Comparison of ENCODE assay signal across 11 cellular contexts in genomic region chr7:79455173-79455790, GRCh38. TPM values are rescaled to one million over a fixed set of nuclear protein-coding genes. Genes with fewer than 3 reads are reported as not detected.
DNase-seq lines count a peak whose midpoint lies in the region; ATAC-seq and TF ChIP-seq lines count a peak whose summit lies in the region.
"Had no signal": no experiment of that assay in that cellular context is flagged by ENCODE, and none has a peak within 500 bp of the region (broad histone marks: within the 10 kb centered on the region; RNA-seq: fewer than 3 reads in every experiment).

No MANE protein-coding gene starts in this region.

- TF ChIP-seq CTCF in AG04450 (IDR thresholded peaks at IDR 0.05; ENCODE audit: low read depth, low read length) (no peak), astrocyte of the cerebellum (IDR thresholded peaks at IDR 0.05; ENCODE audit: low read depth, low read length, missing control alignments) (no peak), psoas muscle (IDR thresholded peaks at IDR 0.05) (no peak)

- H3K27ac Mint-ChIP-seq in stimulated activated naive CD8-positive, alpha-beta T cell treated with anti-CD3 and anti-CD28 coated beads, Interleukin-15, amount 100 ng/mL, for 72 hours = no peak overlapping the region

- POLR2A ChIA-PET in AG04450 (lab: Yijun Ruan, JAX) = interaction anchor here (0.6 kb wide), 1 partner anchor 528 kb away, joined by 9 read pairs; no protein-coding TSS in a partner anchor

- H3K9me3 ChIP-seq in AG04450 (ENCODE audit: control insufficient read depth, insufficient read depth, low read length) (no peaks in the 10 kb centered on the region; the same call in 1 of the 2 replicates), psoas muscle (no peaks in the 10 kb centered on the region)

- H3K27me3 ChIP-seq in AG04450 (ENCODE audit: control insufficient read depth, insufficient read depth, low read length) = no peaks in the 10 kb centered on the region
- H3K27me3 ChIP-seq in psoas muscle (ENCODE audit: insufficient read depth in 3 of 3, low read length in 2 of 3) = peaks cover 0 to 10% (median 0%) of the 10 kb centered on the region in 3 donors

- H3K4me3 ChIP-seq in AG04450 (ENCODE audit: low read depth, low read length) (peak overlapping the region; percentile 80), astrocyte of the cerebellum (ENCODE audit: low read depth, low read length) (peak overlapping the region; percentile 59), psoas muscle (peak overlapping the region; percentile 70)

- no peaks in the 10 kb centered on the region for H3K36me3 ChIP-seq in psoas muscle (ENCODE audit: insufficient read depth in 1 of 2, low read depth in 1 of 2)

- WGBS in psoas muscle, 3 donors = 64 to 81% (median 65%) methylated on average over 5 of the region's 5 CpGs

- ATAC-seq in left ventricle myocardium superior (no peak), psoas muscle (no peak)
- no peak for ATAC-seq in stimulated activated naive CD8-positive, alpha-beta T cell treated with anti-CD3 and anti-CD28 coated beads, Interleukin-15, amount 100 ng/mL, for 72 hours
- ATAC-seq: esophagus mucosa, sciatic nerve had no signal

- in situ Hi-C loops in astrocyte of the cerebellum (cut with HindIII; ENCODE audit: low sequenced_read_pairs) = no loop called here

- peaks cover 31% of the 10 kb centered on the region for H3K4me1 Mint-ChIP-seq in stimulated activated naive CD8-positive, alpha-beta T cell treated with anti-CD3 and anti-CD28 coated beads, Interleukin-15, amount 100 ng/mL, for 72 hours

- intact Hi-C loops in left ventricle myocardium superior (cut with micrococcal nuclease) (loop anchor here (10.0 kb wide), 1 partner anchor 160 kb away; no protein-coding TSS in a partner anchor), psoas muscle (cut with DNase I) (no loop called here)

- peaks cover 58% of the 10 kb centered on the region for H3K27me3 Mint-ChIP-seq in stimulated activated naive CD8-positive, alpha-beta T cell treated with anti-CD3 and anti-CD28 coated beads, Interleukin-15, amount 100 ng/mL, for 72 hours

- CTCF ChIA-PET in AG04450 (lab: Charles Lee) = interaction anchor here (1.3 to 1.8 kb wide), 3 partner anchors 157 to 1320 kb away, joined by 3 to 9 read pairs (median 3); no protein-coding TSS in a partner anchor

- no peaks in the 10 kb centered on the region for H3K9me3 Mint-ChIP-seq in stimulated activated naive CD8-positive, alpha-beta T cell treated with anti-CD3 and anti-CD28 coated beads, Interleukin-15, amount 100 ng/mL, for 72 hours

- DNase-seq in AG04450 (ENCODE audit: low read depth, low spot score) (no peak), astrocyte of the cerebellum (ENCODE audit: low read depth) (no peak), left ventricle myocardium superior (peak; percentile 43), psoas muscle (no peak), COLO668 (lab: John Stamatoyannopoulos, UW; ENCODE audit: unreplicated experiment) (no peak), DMS153 treated with DMSO at 0.1 percent for 48 hours (lab: John Stamatoyannopoulos, UW; ENCODE audit: unreplicated experiment) (no peak), mucosa of gallbladder (ENCODE audit: low spot score) (no peak)
- no peak for DNase-seq in stimulated activated naive CD8-positive, alpha-beta T cell treated with anti-CD3 and anti-CD28 coated beads, Interleukin-15, amount 100 ng/mL, for 72 hours
- DNase-seq: NCI-H2029 treated with DMSO at 0.1 percent for 48 hours had no signal

- H3K4me1 ChIP-seq in psoas muscle = no peaks in the 10 kb centered on the region

- no peak overlapping the region for H3K4me3 Mint-ChIP-seq in stimulated activated naive CD8-positive, alpha-beta T cell treated with anti-CD3 and anti-CD28 coated beads, Interleukin-15, amount 100 ng/mL, for 72 hours

- no peak overlapping the region for H3K27ac ChIP-seq in AG04450 (ENCODE audit: low read depth, low read length)
- H3K27ac ChIP-seq in psoas muscle = peak overlapping the region; percentile 75

RNA-seq across cellular contexts. Expression of gene MAGI2, which starts 1.8 kb away (rescaled TPM):
- 2.3 and 3.1 TPM in 2 replicates for polyA plus RNA-seq in AG04450 (2011; rRNA removed)
- 25.8 and 34.4 TPM in 2 replicates for polyA minus RNA-seq in AG04450 (2011; rRNA and poly(A)+ RNA removed)
- total RNA-seq in left ventricle myocardium superior = 3.6 TPM
- 1 to 10 TPM; 1.3 to 2.5 (median 2.4) TPM for total RNA-seq in psoas muscle
- polyA plus RNA-seq in psoas muscle = 1 to 10 TPM in 1 of 3 donors, under 1 TPM in 2; 0.46 to 1.4 (median 0.53) TPM
- 10.6 TPM for total RNA-seq in mucosa of gallbladder
